ENCODE assay signal across 22 cellular contexts in the genomic region with DNA sequence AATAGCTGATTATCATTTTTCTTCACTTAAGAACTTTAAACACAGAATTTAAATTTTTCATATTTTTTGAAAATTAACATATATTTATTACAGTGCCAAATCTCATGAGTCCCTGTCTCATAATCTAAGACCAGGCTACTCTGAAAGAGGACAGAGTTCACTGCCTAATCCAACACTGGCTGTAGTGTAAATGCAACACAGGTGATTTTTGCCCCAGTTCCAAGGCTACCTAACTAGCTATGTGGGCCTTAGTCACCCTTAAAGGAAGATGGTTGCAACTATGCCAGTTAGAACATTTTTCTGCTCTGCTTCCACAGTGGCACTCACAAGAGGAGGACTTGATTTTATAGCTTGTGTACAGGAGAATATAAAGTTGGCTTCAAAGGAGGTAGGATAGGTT. TPM values are rescaled to one million over a fixed set of nuclear protein-coding genes. Genes with fewer than 3 reads are reported as not detected.
"Had no signal": no experiment of that assay in that cellular context is flagged by ENCODE, and none has a peak within 500 bp of the region (broad histone marks: within the 10 kb centered on the region; RNA-seq: fewer than 3 reads in every experiment).

No MANE protein-coding gene starts in this region.

- DNase-seq: IMR-90, Kasumi-1, KG1, MM.1S, NCI-H1092 treated with DMSO at 0.1 percent for 48 hours, NCI-H1436, NCI-H187, NCI-H2029, NCI-H2081 treated with DMSO at 0.1 percent for 48 hours, NCI-H2171, NCI-H226, NCI-H446, NCI-H510A, NCI-H524 treated with DMSO at 0.1 percent for 48 hours, NCI-H69, NCI-H774, RPMI8226, SHP77, SK-N-SH, SW 1271, T-cell had no signal

- H3K9me3 ChIP-seq: SK-N-SH had no signal

- ATAC-seq: T-cell had no signal

- H3K4me2 ChIP-seq: SK-N-SH had no signal

- H3K9me2 ChIP-seq: SK-N-SH had no signal

- H3K9ac ChIP-seq: SK-N-SH had no signal

RNA-seq across cellular contexts. Expression of gene SLC25A27, which starts 4.9 kb away (rescaled TPM):
- total RNA-seq: IMR-90 had no signal

RNA-seq across cellular contexts. Expression of gene CYP39A1, which starts 5.0 kb away (rescaled TPM):
- total RNA-seq: IMR-90, T-cell had no signal

RNA-seq across cellular contexts. Expression of gene TDRD6, which starts 30.0 kb away (rescaled TPM):
- total RNA-seq: HT-29, IMR-90 had no signal
